In the genomic region with DNA sequence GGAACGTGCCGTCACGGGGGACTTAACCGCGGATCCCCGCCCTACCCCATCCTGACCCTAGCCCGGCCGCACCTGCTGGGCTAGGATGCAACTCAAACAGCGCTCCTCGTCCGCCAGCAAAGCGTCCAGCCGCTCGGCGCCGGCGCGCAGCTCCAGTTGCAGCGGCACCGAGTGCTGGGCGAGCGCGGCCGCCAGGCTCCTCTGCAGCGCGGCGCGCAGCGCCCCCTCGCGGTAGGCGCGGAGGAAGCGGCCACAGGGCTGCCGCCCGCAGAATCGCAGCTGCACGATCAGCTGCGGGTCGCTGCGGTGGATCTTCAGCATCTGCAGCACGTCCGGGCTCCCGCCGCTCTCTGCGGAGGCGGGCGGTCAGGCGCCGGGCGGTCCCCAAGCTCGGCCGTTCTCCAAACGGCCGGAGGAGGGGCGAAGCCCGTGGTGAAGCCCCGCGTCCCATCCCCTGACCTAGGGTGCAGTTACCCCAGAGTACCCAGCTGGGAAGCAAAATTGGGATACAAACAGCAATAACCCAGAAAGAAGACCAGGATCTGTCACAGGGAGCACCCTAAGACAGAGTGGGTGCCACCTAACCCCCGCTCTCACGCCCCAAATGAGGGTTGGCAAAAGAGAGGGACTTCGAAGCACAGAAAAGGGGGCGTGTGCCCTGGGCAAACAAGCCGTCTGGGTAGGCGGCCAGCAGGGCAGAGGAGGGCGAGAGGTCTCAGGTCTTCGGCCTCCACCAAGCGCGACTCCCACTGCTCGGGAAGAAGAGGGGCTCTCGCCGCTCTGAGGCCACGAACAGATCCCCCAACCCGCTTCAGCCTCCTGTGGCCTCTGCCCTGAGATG, we compare ENCODE assay signal across 8 cellular contexts. TPM values are rescaled to one million over a fixed set of nuclear protein-coding genes. Genes with fewer than 3 reads are reported as not detected.
DNase-seq lines count a peak whose midpoint lies in the region; ATAC-seq, FAIRE-seq and TF ChIP-seq lines count a peak whose summit lies in the region.

No MANE protein-coding gene starts in this region.

- H3K27me3 ChIP-seq in ACC112 (ENCODE audit: insufficient read depth, low read length), result no peaks in the 10 kb centered on the region
- H3K27me3 ChIP-seq in left lung, result peaks cover 0 to 31% of the 10 kb centered on the region in 2 donors

- DNase-seq in GM19239 (ENCODE audit: insufficient read length, low spot score) (peak; percentile 89), NCI-H446 (lab: John Stamatoyannopoulos, UW) (peak; percentile 22 to 72), coronary artery (ENCODE audit: low spot score) (peak; percentile 80), left lung (peak; percentile 76 to 97)
- DNase-seq in activated CD4-positive, alpha-beta T cell treated with anti-CD3 and anti-CD28 coated beads for 48 hours, result peak; percentile 87
- peak; percentile 70 to 83 for DNase-seq in stimulated activated CD4-positive, alpha-beta T cell treated with anti-CD3 and anti-CD28 coated beads, Interleukin-4, amount 100 ng/mL, for 4 hours

- no peak overlapping the region for H2AFZ ChIP-seq in ACC112 (ENCODE audit: low read length, unreplicated experiment)

- H3K4me3 ChIP-seq in ACC112 (ENCODE audit: low read depth, low read length) (peak overlapping the region; percentile 48), coronary artery (peak overlapping the region; percentile 65), left lung (no peak overlapping the region)

- ATAC-seq in left lung (peak; percentile 62), HG02763 (IDR thresholded peaks at IDR 0.05; ENCODE audit: unreplicated experiment) (no peak)

- peak; percentile 21 for FAIRE-seq in GM19239 (lab: Jason Lieb, UNC)

- peak; percentile 99 for TF ChIP-seq CTCF in coronary artery (IDR thresholded peaks at IDR 0.05)
- peak; percentile 97 to 98 for TF ChIP-seq CTCF in left lung (IDR thresholded peaks at IDR 0.05)

- H3K4me1 ChIP-seq in ACC112 (ENCODE audit: control insufficient read depth, insufficient read depth, low read length, unreplicated experiment) (peaks cover 7% of the 10 kb centered on the region), left lung (peaks cover 4 to 49% of the 10 kb centered on the region in 2 donors)

- H3K36me3 ChIP-seq in ACC112 (ENCODE audit: insufficient read depth, low read length) (no peaks in the 10 kb centered on the region), left lung (peaks cover 0 to 11% of the 10 kb centered on the region in 2 donors)

- no peaks in the 10 kb centered on the region for H3K9me3 ChIP-seq in left lung

- intact Hi-C loops in left lung (cut with DNase I), result loop anchor here in 1 of 2 donors (5.0 to 10.0 kb wide), 2 partner anchors 141 to 178 kb away; no protein-coding TSS in a partner anchor

- no peaks in the 10 kb centered on the region for H3K79me2 ChIP-seq in ACC112 (ENCODE audit: control insufficient read depth, insufficient read depth, low read length, unreplicated experiment)

- H3K27ac ChIP-seq in ACC112 (ENCODE audit: low read depth, low read length) (no peak overlapping the region), coronary artery (no peak overlapping the region), left lung (no peak overlapping the region)

RNA-seq across cellular contexts. Expression of gene TRADD, which starts 4.2 kb away (rescaled TPM):
- 10 to 100 TPM; 25.1 to 25.5 TPM for total RNA-seq in left lung

RNA-seq across cellular contexts. Expression of gene FBXL8, which starts 4.2 kb away (rescaled TPM):
- total RNA-seq in left lung, result 10 to 100 TPM; 22.1 to 22.9 TPM

RNA-seq across cellular contexts. Expression of gene B3GNT9, which starts 4.7 kb away (rescaled TPM):
- 10 to 100 TPM; 18.6 to 29.4 TPM for total RNA-seq in left lung

RNA-seq across cellular contexts. Expression of gene HSF4, which starts 9.0 kb away (rescaled TPM):
- total RNA-seq in left lung, result 10 to 100 TPM; 28.1 to 38.2 TPM

RNA-seq across cellular contexts. Expression of gene NOL3, which starts 14.8 kb away (rescaled TPM):
- 10 to 100 TPM; 29.5 to 36.7 TPM for total RNA-seq in left lung

Comparison
In these comparisons a context has a peak if more than half of its experiments do, and no peak if none do; other contexts are left out.
1. H3K4me3 ChIP-seq: peak in ACC112 (single experiment) and coronary artery (single experiment); none in left lung (0 of 2).
2. Peak in every context shown above with its lines, with median percentiles within 50 percentile points of each other: DNase-seq.